Comparison of ENCODE assay signal across 8 cellular contexts in the genomic region with DNA sequence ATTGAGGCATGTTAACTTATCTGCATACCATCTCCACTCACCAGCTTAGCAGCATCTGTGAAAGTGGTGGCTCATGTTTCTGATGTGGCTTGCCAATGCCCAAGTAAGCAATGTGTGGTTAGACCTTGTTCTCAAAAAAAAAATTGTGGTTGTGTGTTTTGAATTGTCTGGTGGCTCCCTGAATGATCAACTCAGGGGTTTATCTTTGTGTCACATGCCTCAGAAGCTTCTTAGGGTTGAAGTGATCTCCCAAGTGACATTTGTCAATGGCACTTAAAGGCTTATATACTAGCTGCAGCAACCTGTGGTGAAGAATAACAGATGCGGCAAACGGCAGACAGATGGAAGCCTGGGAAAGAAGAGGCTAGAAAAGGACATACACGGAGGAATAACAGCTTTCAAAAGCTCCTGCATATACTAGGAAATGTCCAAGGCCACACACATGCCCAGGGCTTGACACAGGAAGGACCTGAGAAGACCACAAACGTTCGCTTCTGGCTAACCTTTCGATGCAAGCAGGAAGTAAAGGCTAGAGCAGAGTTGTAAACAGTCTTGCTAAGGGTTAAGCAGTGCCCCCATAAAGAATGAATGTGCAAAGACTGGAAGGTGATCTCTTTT. TPM values are rescaled to one million over a fixed set of nuclear protein-coding genes. Genes with fewer than 3 reads are reported as not detected.
A peak's percentile ranks its signal among the peaks of the same experiment; 100 is the strongest.
DNase-seq lines count a peak whose midpoint lies in the region; ATAC-seq, FAIRE-seq and TF ChIP-seq lines count a peak whose summit lies in the region.

No MANE protein-coding gene starts in this region.

- H3K9ac ChIP-seq in parathyroid adenoma = no peak overlapping the region

- H3K79me2 ChIP-seq in parathyroid adenoma = no peaks in the 10 kb centered on the region

- DNase-seq in NCI-H128 (lab: John Stamatoyannopoulos, UW; ENCODE audit: unreplicated experiment) (peak; percentile 11), activated T-cell treated with anti-CD3 and anti-CD28 coated beads for 48 hours (ENCODE audit: low read depth) (peak; percentile 36), SHP77 (lab: John Stamatoyannopoulos, UW) (no peak), anterior cingulate cortex (lab: John Stamatoyannopoulos, UW) (no peak), frontal cortex (ENCODE audit: low spot score in 2 of 2) (no peak)

- ATAC-seq in GM18499 (IDR thresholded peaks at IDR 0.05; ENCODE audit: insufficient read depth, unreplicated experiment) (peak; percentile 91), HG02588 (IDR thresholded peaks at IDR 0.05; ENCODE audit: unreplicated experiment) (peak; percentile 95)

- no peaks in the 10 kb centered on the region for H3K9me3 ChIP-seq in parathyroid adenoma (ENCODE audit: control insufficient read depth, low read length)

- no peak for FAIRE-seq in frontal cortex (lab: Jason Lieb, UNC)

- H2AFZ ChIP-seq in parathyroid adenoma = no peak overlapping the region

- H3K27me3 ChIP-seq in parathyroid adenoma (ENCODE audit: control insufficient read depth, insufficient read depth, low read length) = no peaks in the 10 kb centered on the region

- no peak overlapping the region for H3K27ac ChIP-seq in parathyroid adenoma

- no peak overlapping the region for H3K4me3 ChIP-seq in parathyroid adenoma (ENCODE audit: low read depth, low read length)

- no peaks in the 10 kb centered on the region for H3K4me1 ChIP-seq in parathyroid adenoma

- peak overlapping the region; percentile 42 for H3K4me2 ChIP-seq in parathyroid adenoma (ENCODE audit: low read length)

- no peak for TF ChIP-seq CTCF in parathyroid adenoma (IDR thresholded peaks at IDR 0.05)

- H3K36me3 ChIP-seq in parathyroid adenoma (ENCODE audit: control insufficient read depth, insufficient read depth, low read length) = no peaks in the 10 kb centered on the region

RNA-seq across cellular contexts. Expression of a gene that starts 42.2 kb away (rescaled TPM):
- 138 TPM for total RNA-seq in frontal cortex

Comparison
In these comparisons a context has a peak if more than half of its experiments do, and no peak if none do; other contexts are left out.
1. DNase-seq: peak in NCI-H128 (single experiment) and activated T-cell treated with anti-CD3 and anti-CD28 coated beads for 48 hours (single experiment); none in SHP77 (0 of 2), anterior cingulate cortex (0 of 58) and frontal cortex (0 of 2).